20 cellular contexts compared by ENCODE assay signal in genomic region chr5:31982661-31983060, GRCh38.
DNase-seq lines count a peak whose midpoint lies in the region; ATAC-seq and TF ChIP-seq lines count a peak whose summit lies in the region.
"Had no signal": no experiment of that assay in that cellular context is flagged by ENCODE, and none has a peak within 500 bp of the region (broad histone marks: within the 10 kb centered on the region; RNA-seq: fewer than 3 reads in every experiment).

No MANE protein-coding gene starts in this region.

- DNase-seq in EL (peak; percentile 18), astrocyte of the cerebellum (ENCODE audit: low read depth) (peak; percentile 18), fibroblast of mammary gland (ENCODE audit: low read depth) (peak; percentile 18), stromal cell of bone marrow (ENCODE audit: low read depth) (peak; percentile 25), NOMO-1 (lab: John Stamatoyannopoulos, UW; ENCODE audit: unreplicated experiment in 2 of 2) (no peak), T-helper 17 cell (no peak), AG20443 (ENCODE audit: low spot score) (no peak)
- DNase-seq: 8988T; Calu3; CD8-positive, alpha-beta T cell; DMS53; DND-41; GDM1; GOT3; H7; HFFc6 had no signal

- no peak overlapping the region for H3K27ac Mint-ChIP-seq in T-helper 17 cell
- H3K27ac Mint-ChIP-seq: B cell; CD8-positive, alpha-beta T cell; HFFc6 had no signal

- no peak for TF ChIP-seq CTCF in astrocyte of the cerebellum (IDR thresholded peaks at IDR 0.05; ENCODE audit: low read depth, low read length, missing control alignments)
- no peak for TF ChIP-seq CTCF in fibroblast of mammary gland (conservative IDR thresholded peaks at IDR 0.05; ENCODE audit: control insufficient read depth, insufficient read depth, low read depth, low read length)

- H3K27me3 Mint-ChIP-seq in T-helper 17 cell, result peaks cover 14% of the 10 kb centered on the region

- H3K36me3 Mint-ChIP-seq in T-helper 17 cell (ENCODE audit: low read depth), result no peaks in the 10 kb centered on the region
- H3K36me3 Mint-ChIP-seq: CD8-positive, alpha-beta T cell had no signal

- in situ Hi-C loops in astrocyte of the cerebellum (cut with HindIII; ENCODE audit: low sequenced_read_pairs), result no loop called here

- peaks cover 2% of the 10 kb centered on the region for H3K4me1 Mint-ChIP-seq in T-helper 17 cell
- H3K4me1 Mint-ChIP-seq: B cell had no signal

- H3K4me3 Mint-ChIP-seq in T-helper 17 cell, result no peak overlapping the region
- H3K4me3 Mint-ChIP-seq: B cell; CD8-positive, alpha-beta T cell; HFFc6 had no signal

- no peak overlapping the region for H3K4me3 ChIP-seq in astrocyte of the cerebellum (ENCODE audit: low read depth, low read length)
- H3K4me3 ChIP-seq in fibroblast of mammary gland (ENCODE audit: control insufficient read depth, low read depth, low read length), result no peak overlapping the region
- H3K4me3 ChIP-seq: BLaER1 treated with 17β-estradiol and CSF1 and Interleukin-3, amounts not matched to agents 10 nM and 100 nM had no signal

- no peaks in the 10 kb centered on the region for H3K9me3 ChIP-seq in T-helper 17 cell (ENCODE audit: control insufficient read depth, low read length, poor library complexity, severe bottlenecking)

- ATAC-seq in T-helper 17 cell (no peak), GM18517 (IDR thresholded peaks at IDR 0.05; ENCODE audit: unreplicated experiment) (no peak)
- ATAC-seq: CD8-positive, alpha-beta T cell; HCT116 had no signal

Comparison
In these comparisons a context has a peak if more than half of its experiments do, and no peak if none do; other contexts are left out.
1. DNase-seq: peak in EL (single experiment), astrocyte of the cerebellum (single experiment), fibroblast of mammary gland (single experiment) and stromal cell of bone marrow (single experiment); none in NOMO-1 (0 of 2), T-helper 17 cell (0 of 3) and AG20443 (single experiment).